In genomic region chr14:71606064-71606463, GRCh38 we compare ENCODE assay signal across 33 cellular contexts.
DNase-seq lines count a peak whose midpoint lies in the region; ATAC-seq and TF ChIP-seq lines count a peak whose summit lies in the region.
"Had no signal": no experiment of that assay in that cellular context is flagged by ENCODE, and none has a peak within 500 bp of the region (broad histone marks: within the 10 kb centered on the region; RNA-seq: fewer than 3 reads in every experiment).

No MANE protein-coding gene starts in this region.

- no peaks in the 10 kb centered on the region for H3K4me1 ChIP-seq in IMR-90 (ENCODE audit: control insufficient read depth, insufficient read depth, low read length)
- H3K4me1 ChIP-seq: colonic mucosa, pancreas, SJCRH30 had no signal

- peak; percentile 16 for DNase-seq in activated CD4-positive, alpha-beta T cell treated with anti-CD3 and anti-CD28 coated beads, Interleukin-2, amount 10 ng/mL, durations not matched to agents 7 days and 5 days
- no peak for DNase-seq in activated CD4-positive, alpha-beta T cell treated with anti-CD3 and anti-CD28 coated beads for 1 hour
- DNase-seq in IMR-90 (no peak), hippocampal formation (lab: John Stamatoyannopoulos, UW) (no peak), Ammon's horn (ENCODE audit: low spot score) (no peak)
- peak; percentile 18 for DNase-seq in activated naive CD8-positive, alpha-beta T cell treated with anti-CD3 and anti-CD28 coated beads for 36 hours
- no peak for DNase-seq in stimulated activated effector memory CD8-positive, alpha-beta T cell treated with anti-CD3 and anti-CD28 coated beads, Interleukin-12 subunit alpha, Interleukin-12 subunit beta, amount 100 ng/mL, for 72 hours (ENCODE audit: low spot score in 2 of 2)
- DNase-seq: activated CD4-positive, alpha-beta T cell treated with anti-CD3 and anti-CD28 coated beads, Interleukin-2, amount 50 U/mL, for 4 hours; activated CD8-positive, alpha-beta memory T cell treated with anti-CD3 and anti-CD28 coated beads, Interleukin-2, amount 10 ng/mL, durations not matched to agents 7 days and 5 days; activated naive CD4-positive, alpha-beta T cell treated with Interleukin-2 at 50 U/mL for 16 hours; activated T-cell treated with anti-CD3 and anti-CD28 coated beads, Interleukin-2, amount 50 U/mL, for 4 hours; aorta; colonic mucosa; effector CD4-positive, alpha-beta T cell; GOT3; HFFc6; NCI-H1092 treated with DMSO at 0.1 percent for 48 hours; NCI-H187 treated with DMSO at 0.1 percent for 48 hours; NCI-H2171; NCI-H82; pancreas; RPMI8226; SJCRH30; small intestine; SW 1271; T1000 had no signal

- H3K4me3 Mint-ChIP-seq in activated CD4-positive, alpha-beta T cell treated with anti-CD3 and anti-CD28 coated beads, Interleukin-2, amount 10 ng/mL, durations not matched to agents 7 days and 5 days, result no peak overlapping the region
- H3K4me3 Mint-ChIP-seq in activated naive CD8-positive, alpha-beta T cell treated with anti-CD3 and anti-CD28 coated beads for 36 hours, result no peak overlapping the region
- no peak overlapping the region for H3K4me3 Mint-ChIP-seq in stimulated activated effector memory CD8-positive, alpha-beta T cell treated with anti-CD3 and anti-CD28 coated beads, Interleukin-12 subunit alpha, Interleukin-12 subunit beta, amount 100 ng/mL, for 72 hours
- H3K4me3 Mint-ChIP-seq: activated CD8-positive, alpha-beta memory T cell treated with anti-CD3 and anti-CD28 coated beads, Interleukin-2, amount 10 ng/mL, durations not matched to agents 7 days and 5 days; activated T-cell treated with anti-CD3 and anti-CD28 coated beads, Interleukin-2, amount 50 U/mL, for 4 hours; HFFc6 had no signal

- no peak overlapping the region for H2BK5ac ChIP-seq in IMR-90 (ENCODE audit: low read depth, low read length, poor library complexity, severe bottlenecking)

- H2AK5ac ChIP-seq in IMR-90 (ENCODE audit: low read depth, low read length), result no peak overlapping the region

- no peak overlapping the region for H3K18ac ChIP-seq in IMR-90 (ENCODE audit: low read depth, low read length)

- H2BK15ac ChIP-seq in IMR-90 (ENCODE audit: low read depth, low read length), result no peak overlapping the region

- H3K36me3 Mint-ChIP-seq in activated CD4-positive, alpha-beta T cell treated with anti-CD3 and anti-CD28 coated beads, Interleukin-2, amount 10 ng/mL, durations not matched to agents 7 days and 5 days (ENCODE audit: low read depth), result peaks cover 19% of the 10 kb centered on the region
- peaks cover 46% of the 10 kb centered on the region for H3K36me3 Mint-ChIP-seq in activated naive CD8-positive, alpha-beta T cell treated with anti-CD3 and anti-CD28 coated beads for 36 hours
- peaks cover 6% of the 10 kb centered on the region for H3K36me3 Mint-ChIP-seq in stimulated activated effector memory CD8-positive, alpha-beta T cell treated with anti-CD3 and anti-CD28 coated beads, Interleukin-12 subunit alpha, Interleukin-12 subunit beta, amount 100 ng/mL, for 72 hours

- peaks cover 19% of the 10 kb centered on the region for H3K4me1 Mint-ChIP-seq in activated CD4-positive, alpha-beta T cell treated with anti-CD3 and anti-CD28 coated beads, Interleukin-2, amount 10 ng/mL, durations not matched to agents 7 days and 5 days
- H3K4me1 Mint-ChIP-seq in activated naive CD8-positive, alpha-beta T cell treated with anti-CD3 and anti-CD28 coated beads for 36 hours, result peaks cover 42% of the 10 kb centered on the region
- H3K4me1 Mint-ChIP-seq in stimulated activated effector memory CD8-positive, alpha-beta T cell treated with anti-CD3 and anti-CD28 coated beads, Interleukin-12 subunit alpha, Interleukin-12 subunit beta, amount 100 ng/mL, for 72 hours, result peaks cover 35% of the 10 kb centered on the region

- H3K36me3 ChIP-seq in IMR-90 (ENCODE audit: control insufficient read depth, insufficient read depth, low read length), result 0 out of 2 replicates have a peak, but pooled peaks cover 2% of the 10 kb centered on the region
- H3K36me3 ChIP-seq: cardiac muscle cell, colonic mucosa, pancreas, SJCRH30 had no signal

- H4K5ac ChIP-seq in IMR-90 (ENCODE audit: low read depth, low read length), result no peak overlapping the region

- no peak for TF ChIP-seq POLR2A in IMR-90 (IDR thresholded peaks at IDR 0.05; ENCODE audit: low read depth, low read length)

- no peak overlapping the region; a peak in 1 of 4 replicates for H4K8ac ChIP-seq in IMR-90 (ENCODE audit: low read depth in 2 of 2, low read length in 2 of 2)

- H3K4me2 ChIP-seq in IMR-90 (ENCODE audit: low read depth, low read length), result no peak overlapping the region

- H2BK120ac ChIP-seq in IMR-90 (ENCODE audit: low read depth, low read length), result no peak overlapping the region

- H3K14ac ChIP-seq in IMR-90 (replicated peaks; ENCODE audit: low read depth, low read length), result no peak overlapping the region

- H3K4ac ChIP-seq in IMR-90 (ENCODE audit: low read depth, low read length), result no peak overlapping the region

- no peak for TF ChIP-seq RAD21 in IMR-90 (IDR thresholded peaks at IDR 0.05; ENCODE audit: low read length)

- no peaks in the 10 kb centered on the region for H3K27me3 ChIP-seq in IMR-90 (ENCODE audit: control insufficient read depth, insufficient read depth, low read length)
- H3K27me3 ChIP-seq: cardiac muscle cell, colonic mucosa, pancreas, SJCRH30, tibial nerve had no signal

- ATAC-seq in IMR-90 (ENCODE audit: low read depth) (no peak), GM21526 (IDR thresholded peaks at IDR 0.05; ENCODE audit: low FRiP score, unreplicated experiment) (no peak)
- ATAC-seq in stimulated activated effector memory CD8-positive, alpha-beta T cell treated with anti-CD3 and anti-CD28 coated beads, Interleukin-12 subunit alpha, Interleukin-12 subunit beta, amount 100 ng/mL, for 72 hours, result no peak
- ATAC-seq: activated CD8-positive, alpha-beta memory T cell treated with anti-CD3 and anti-CD28 coated beads, Interleukin-2, amount 10 ng/mL, durations not matched to agents 7 days and 5 days; activated T-cell treated with anti-CD3 and anti-CD28 coated beads, Interleukin-2, amount 50 U/mL, for 4 hours; K562; left lobe of liver had no signal

- intact Hi-C loops in IMR-90 (cut with micrococcal nuclease), result no loop called here

- WGBS in IMR-90 (ENCODE audit: extremely low coverage in 2 of 2, insufficient read length in 1 of 2), 2 experiments, result 100% methylated on average over 5 of the region's 5 CpGs; no CpG with 5 or more reads in 1 of the 2 experiments

- no peak overlapping the region for H3K23ac ChIP-seq in IMR-90 (ENCODE audit: low read depth, low read length)

- peaks cover 4% of the 10 kb centered on the region; the same call in 1 of the 2 replicates for H3K9me1 ChIP-seq in IMR-90 (ENCODE audit: insufficient read depth, low read length)

- H3K9me3 ChIP-seq in IMR-90 (ENCODE audit: control insufficient read depth, insufficient read depth, low read length), result no peaks in the 10 kb centered on the region
- H3K9me3 ChIP-seq: colonic mucosa, pancreas had no signal

- peak overlapping the region; percentile 59 for H3K27ac Mint-ChIP-seq in activated CD4-positive, alpha-beta T cell treated with anti-CD3 and anti-CD28 coated beads, Interleukin-2, amount 10 ng/mL, durations not matched to agents 7 days and 5 days
- no peak overlapping the region for H3K27ac Mint-ChIP-seq in activated naive CD8-positive, alpha-beta T cell treated with anti-CD3 and anti-CD28 coated beads for 36 hours
- peak overlapping the region; percentile 36 for H3K27ac Mint-ChIP-seq in stimulated activated effector memory CD8-positive, alpha-beta T cell treated with anti-CD3 and anti-CD28 coated beads, Interleukin-12 subunit alpha, Interleukin-12 subunit beta, amount 100 ng/mL, for 72 hours
- H3K27ac Mint-ChIP-seq: activated CD8-positive, alpha-beta memory T cell treated with anti-CD3 and anti-CD28 coated beads, Interleukin-2, amount 10 ng/mL, durations not matched to agents 7 days and 5 days; HFFc6 had no signal

- no peaks in the 10 kb centered on the region for H3K27me3 Mint-ChIP-seq in activated CD4-positive, alpha-beta T cell treated with anti-CD3 and anti-CD28 coated beads, Interleukin-2, amount 10 ng/mL, durations not matched to agents 7 days and 5 days
- H3K27me3 Mint-ChIP-seq in activated naive CD8-positive, alpha-beta T cell treated with anti-CD3 and anti-CD28 coated beads for 36 hours, result no peaks in the 10 kb centered on the region
- H3K27me3 Mint-ChIP-seq: activated CD8-positive, alpha-beta memory T cell treated with anti-CD3 and anti-CD28 coated beads, Interleukin-2, amount 10 ng/mL, durations not matched to agents 7 days and 5 days had no signal

- no TSS peak for BruUV-seq in IMR-90 (replicated peaks; lab: Mats Ljungman, UMichigan)

- H2BK20ac ChIP-seq in IMR-90 (ENCODE audit: low read depth, low read length), result no peak overlapping the region

- no peak overlapping the region for H3K27ac ChIP-seq in IMR-90 (ENCODE audit: insufficient read depth, low read length)
- H3K27ac ChIP-seq: 22Rv1, cardiac muscle cell, colonic mucosa, pancreas, SJCRH30, tibial nerve, VCaP had no signal

- CTCF ChIA-PET in activated CD4-positive, alpha-beta T cell treated with anti-CD3 and anti-CD28 coated beads, Interleukin-2, amount 10 ng/mL, durations not matched to agents 7 days and 5 days (lab: Charles Lee), result interaction anchor here (1.0 to 1.5 kb wide), 2 partner anchors 15 to 16 kb away, joined by 3 read pairs; no protein-coding TSS in a partner anchor
- CTCF ChIA-PET in IMR-90 (lab: Yijun Ruan, JAX), result no interaction called here

- H4K20me1 ChIP-seq in IMR-90 (ENCODE audit: insufficient read depth, low read length), result peaks cover 3% of the 10 kb centered on the region; the same call in 1 of the 2 replicates

- no peak overlapping the region for H3K56ac ChIP-seq in IMR-90 (ENCODE audit: extremely low read depth, insufficient read depth, low read length)

- H4K91ac ChIP-seq in IMR-90 (ENCODE audit: insufficient read depth, low read depth, low read length), result no peak overlapping the region

- no peak overlapping the region for H2AFZ ChIP-seq in IMR-90 (replicated peaks; ENCODE audit: low read length, poor library complexity)

- H3K9me3 Mint-ChIP-seq in activated CD4-positive, alpha-beta T cell treated with anti-CD3 and anti-CD28 coated beads, Interleukin-2, amount 10 ng/mL, durations not matched to agents 7 days and 5 days, result peaks cover 22% of the 10 kb centered on the region
- peaks cover 16% of the 10 kb centered on the region for H3K9me3 Mint-ChIP-seq in activated naive CD8-positive, alpha-beta T cell treated with anti-CD3 and anti-CD28 coated beads for 36 hours
- peaks cover 5% of the 10 kb centered on the region for H3K9me3 Mint-ChIP-seq in stimulated activated effector memory CD8-positive, alpha-beta T cell treated with anti-CD3 and anti-CD28 coated beads, Interleukin-12 subunit alpha, Interleukin-12 subunit beta, amount 100 ng/mL, for 72 hours

- peak overlapping the region; percentile 35 for H2AK9ac ChIP-seq in IMR-90 (replicated peaks; ENCODE audit: low read depth, low read length, poor library complexity)

- no peak overlapping the region for H3K4me3 ChIP-seq in IMR-90 (ENCODE audit: insufficient read depth, low read depth, low read length)
- H3K4me3 ChIP-seq: cardiac muscle cell, colonic mucosa, K562, pancreas, SJCRH30, tibial nerve had no signal

- dilution Hi-C loops in IMR-90 (cut with HindIII; ENCODE audit: low sequenced_read_pairs, unreplicated experiment), result no loop called here

- no peak for TF ChIP-seq CTCF in IMR-90 (conservative IDR thresholded peaks at IDR 0.05; ENCODE audit: low read depth, low read length)

- peaks cover 44 to 46% of the 10 kb centered on the region in 2 experiments for H3K79me1 ChIP-seq in IMR-90 (ENCODE audit: low read depth in 1 of 2, low read length in 2 of 2)

- no peak overlapping the region for H3K9ac ChIP-seq in IMR-90 (ENCODE audit: low read depth, low read length)

- POLR2A ChIA-PET in activated CD4-positive, alpha-beta T cell treated with anti-CD3 and anti-CD28 coated beads, Interleukin-2, amount 10 ng/mL, durations not matched to agents 7 days and 5 days (lab: Charles Lee), result no interaction called here
- POLR2A ChIA-PET in IMR-90 (lab: Charles Lee; ENCODE audit: unreplicated experiment), result no interaction called here

- in situ Hi-C loops in IMR-90 (cut with MboI; ENCODE audit: low sequenced_read_pairs), result no loop called here

Comparison
In these comparisons a context has a peak if more than half of its experiments do, and no peak if none do; other contexts are left out.
1. DNase-seq: peak in activated CD4-positive, alpha-beta T cell treated with anti-CD3 and anti-CD28 coated beads, Interleukin-2, amount 10 ng/mL, durations not matched to agents 7 days and 5 days (single experiment) and activated naive CD8-positive, alpha-beta T cell treated with anti-CD3 and anti-CD28 coated beads for 36 hours (single experiment); none in activated CD4-positive, alpha-beta T cell treated with anti-CD3 and anti-CD28 coated beads for 1 hour (single experiment), IMR-90 (single experiment), stimulated activated effector memory CD8-positive, alpha-beta T cell treated with anti-CD3 and anti-CD28 coated beads, Interleukin-12 subunit alpha, Interleukin-12 subunit beta, amount 100 ng/mL, for 72 hours (0 of 2), hippocampal formation (0 of 2) and Ammon's horn (single experiment).